In genomic region chr3:52547143-52547542, GRCh38 we compare ENCODE assay signal across 1 cellular context.
TF ChIP-seq lines count a peak whose summit lies in the region.

No MANE protein-coding gene starts in this region.

TF ChIP-seq in IMR-90, 13 proteins besides CTCF, POLR2A, EP300 and RAD21 (continued from another document):
- TF ChIP-seq USF2 (IDR thresholded peaks at IDR 0.05; ENCODE audit: low read depth, low read length) (no peak), RCOR1 (IDR thresholded peaks at IDR 0.05; ENCODE audit: insufficient replicate concordance, low read length) (no peak), MAFK (IDR thresholded peaks at IDR 0.05; ENCODE audit: low read depth, low read length) (no peak), BHLHE40 (IDR thresholded peaks at IDR 0.05; ENCODE audit: low read depth, low read length) (no peak), RFX5 (IDR thresholded peaks at IDR 0.05; ENCODE audit: low read depth, low read length) (no peak), ELK1 (IDR thresholded peaks at IDR 0.05; ENCODE audit: borderline replicate concordance, low read depth, low read length) (no peak), CHD1 (IDR thresholded peaks at IDR 0.05; ENCODE audit: low read depth, low read length) (no peak), FOS (IDR thresholded peaks at IDR 0.05; ENCODE audit: low read depth, low read length) (no peak), MAZ (IDR thresholded peaks at IDR 0.05; ENCODE audit: borderline replicate concordance, low read depth, low read length) (no peak), MXI1 (IDR thresholded peaks at IDR 0.05; ENCODE audit: borderline replicate concordance, low read depth, low read length) (no peak), NFE2L2 (IDR thresholded peaks at IDR 0.05; ENCODE audit: low read depth, low read length) (no peak), SMC3 (IDR thresholded peaks at IDR 0.05; ENCODE audit: low read depth, low read length) (no peak)
TF ChIP-seq in IMR-90: peak in this region for 0.
